In genomic region chr1:154937988-154938386, GRCh38 we compare ENCODE assay signal across 1 cellular context.
TF ChIP-seq lines count a peak whose summit lies in the region.

No MANE protein-coding gene starts in this region.

TF ChIP-seq in WTC11, 78 proteins besides CTCF, POLR2A, EP300 and RAD21 (continued from another document):
- TF ChIP-seq ZNF532 (CRISPR knock-in tag; IDR thresholded peaks at IDR 0.05; ENCODE audit: borderline replicate concordance) (no peak), FOXJ3 (CRISPR knock-in tag; IDR thresholded peaks at IDR 0.05; ENCODE audit: borderline replicate concordance) (no peak), GABPB1 (CRISPR knock-in tag; IDR thresholded peaks at IDR 0.05) (no peak), ZNF138 (CRISPR knock-in tag; conservative IDR thresholded peaks at IDR 0.05) (no peak)
